9 cellular contexts compared by ENCODE assay signal in the genomic region with DNA sequence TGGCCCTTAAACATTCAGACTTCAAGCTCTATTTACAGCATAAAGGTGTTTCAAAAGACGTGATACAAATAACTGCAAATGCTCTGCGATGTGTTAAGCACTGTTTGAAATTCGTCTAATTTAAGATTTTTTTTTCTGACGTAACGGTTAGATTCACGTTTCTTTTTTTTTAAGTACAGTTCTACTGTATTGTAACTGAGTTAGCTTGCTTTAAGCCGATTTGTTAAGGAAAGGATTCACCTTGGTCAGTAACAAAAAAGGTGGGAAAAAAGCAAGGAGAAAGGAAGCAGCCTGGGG. TPM values are rescaled to one million over a fixed set of nuclear protein-coding genes. Genes with fewer than 3 reads are reported as not detected.
DNase-seq lines count a peak whose midpoint lies in the region; TF ChIP-seq lines count a peak whose summit lies in the region.
"Had no signal": no experiment of that assay in that cellular context is flagged by ENCODE, and none has a peak within 500 bp of the region (broad histone marks: within the 10 kb centered on the region; RNA-seq: fewer than 3 reads in every experiment).

No MANE protein-coding gene starts in this region.

- H3K9me3 ChIP-seq in iPS-18a (ENCODE audit: control insufficient read depth, low read depth, low read length) (no peaks in the 10 kb centered on the region), stomach (no peaks in the 10 kb centered on the region)

- H3K27ac Mint-ChIP-seq in activated T-helper 1 cell treated with anti-CD3 and anti-CD28 coated beads, Interleukin-12 subunit alpha, Interleukin-12 subunit beta, Interleukin-2, Interleukin-4 antibody, amounts not matched to agents 30 ng/mL and 10 ng/mL and 1 ng/mL, durations not matched to agents 14 hours and 24 hours and 36 hours = peak overlapping the region; percentile 9

- no peak for TF ChIP-seq POLR2A in stomach (IDR thresholded peaks at IDR 0.05)

- H3K27me3 ChIP-seq in iPS-18a (ENCODE audit: control insufficient read depth, insufficient read depth, low read length) (peaks cover 81% of the 10 kb centered on the region), stomach (peaks cover 10 to 57% (median 44%) of the 10 kb centered on the region in 3 donors)

- H3K36me3 Mint-ChIP-seq in activated T-helper 1 cell treated with anti-CD3 and anti-CD28 coated beads, Interleukin-12 subunit alpha, Interleukin-12 subunit beta, Interleukin-2, Interleukin-4 antibody, amounts not matched to agents 30 ng/mL and 10 ng/mL and 1 ng/mL, durations not matched to agents 14 hours and 24 hours and 36 hours (ENCODE audit: low read depth) = no peaks in the 10 kb centered on the region

- TF ChIP-seq EP300 in stomach (IDR thresholded peaks at IDR 0.05) = no peak

- POLR2A ChIA-PET in HEK293T (lab: Yijun Ruan, JAX) = interaction anchor here (0.8 to 2.2 kb wide), 8 partner anchors 9 to 55 kb away, joined by 3 to 8 read pairs (median 4); no protein-coding TSS in a partner anchor

- H3K4me1 ChIP-seq in iPS-18a (ENCODE audit: control insufficient read depth, low read depth, low read length) = peaks cover 3% of the 10 kb centered on the region
- peaks cover 25 to 34% (median 32%) of the 10 kb centered on the region in 4 donors for H3K4me1 ChIP-seq in stomach

- H3K27ac ChIP-seq in iPS-18a (ENCODE audit: low read length) (no peak overlapping the region), stomach (peak overlapping the region in 4 of 5 donors; percentile 35 to 77 (median 50))

- TF ChIP-seq CTCF in stomach (IDR thresholded peaks at IDR 0.05) = no peak

- peak overlapping the region; percentile 58 for H3K9ac ChIP-seq in iPS-18a (ENCODE audit: low read length)

- peak overlapping the region; percentile 50 for H3K4me3 ChIP-seq in iPS-18a (ENCODE audit: low read length)
- peak overlapping the region; percentile 57 to 98 (median 80) for H3K4me3 ChIP-seq in stomach

- peaks cover 5% of the 10 kb centered on the region for H3K4me1 Mint-ChIP-seq in activated T-helper 1 cell treated with anti-CD3 and anti-CD28 coated beads, Interleukin-12 subunit alpha, Interleukin-12 subunit beta, Interleukin-2, Interleukin-4 antibody, amounts not matched to agents 30 ng/mL and 10 ng/mL and 1 ng/mL, durations not matched to agents 14 hours and 24 hours and 36 hours (ENCODE audit: low read depth)

- H3K36me3 ChIP-seq in iPS-18a (ENCODE audit: control insufficient read depth, low read depth, low read length) (no peaks in the 10 kb centered on the region), stomach (no peaks in the 10 kb centered on the region)

- 43 to 54% (median 50%) methylated on average over 7 of the region's 7 CpGs for WGBS in stomach, 5 donors

- no peaks in the 10 kb centered on the region for H3K9me3 Mint-ChIP-seq in activated T-helper 1 cell treated with anti-CD3 and anti-CD28 coated beads, Interleukin-12 subunit alpha, Interleukin-12 subunit beta, Interleukin-2, Interleukin-4 antibody, amounts not matched to agents 30 ng/mL and 10 ng/mL and 1 ng/mL, durations not matched to agents 14 hours and 24 hours and 36 hours

- CTCF ChIA-PET in HEK293T (lab: Yijun Ruan, JAX) = interaction anchor here (0.6 to 1.0 kb wide), 5 partner anchors 14 to 110 kb away, joined by 3 to 5 read pairs (median 4); a partner anchor contains a TSS

- H3K4me3 Mint-ChIP-seq in activated T-helper 1 cell treated with anti-CD3 and anti-CD28 coated beads, Interleukin-12 subunit alpha, Interleukin-12 subunit beta, Interleukin-2, Interleukin-4 antibody, amounts not matched to agents 30 ng/mL and 10 ng/mL and 1 ng/mL, durations not matched to agents 14 hours and 24 hours and 36 hours = peak overlapping the region; percentile 73

- peaks cover 53% of the 10 kb centered on the region for H3K27me3 Mint-ChIP-seq in activated T-helper 1 cell treated with anti-CD3 and anti-CD28 coated beads, Interleukin-12 subunit alpha, Interleukin-12 subunit beta, Interleukin-2, Interleukin-4 antibody, amounts not matched to agents 30 ng/mL and 10 ng/mL and 1 ng/mL, durations not matched to agents 14 hours and 24 hours and 36 hours (ENCODE audit: insufficient read depth)

- intact Hi-C loops in activated T-helper 1 cell treated with anti-CD3 and anti-CD28 coated beads, Interleukin-12 subunit alpha, Interleukin-12 subunit beta, Interleukin-2, Interleukin-4 antibody, amounts not matched to agents 30 ng/mL and 10 ng/mL and 1 ng/mL, durations not matched to agents 14 hours and 24 hours and 36 hours (cut with micrococcal nuclease) = loop anchor here (5.0 to 10.0 kb wide), 2 partner anchors 106 to 371 kb away; no protein-coding TSS in a partner anchor
- intact Hi-C loops in stomach (cut with DNase I; ENCODE audit: low total_unique reads) = no loop called here

- DNase-seq in NCI-H2227 (lab: John Stamatoyannopoulos, UW; ENCODE audit: unreplicated experiment) = peak; percentile 79
- DNase-seq in NCI-H2227 treated with DMSO at 0.1 percent for 48 hours (lab: John Stamatoyannopoulos, UW) = no peak
- no peak for DNase-seq in activated T-helper 1 cell treated with anti-CD3 and anti-CD28 coated beads, Interleukin-12 subunit alpha, Interleukin-12 subunit beta, Interleukin-2, Interleukin-4 antibody, amounts not matched to agents 30 ng/mL and 10 ng/mL and 1 ng/mL, durations not matched to agents 14 hours and 24 hours and 36 hours (ENCODE audit: low spot score)
- DNase-seq in stomach = no peak
- DNase-seq in NCI-H2107 treated with DMSO at 0.1 percent for 48 hours (lab: John Stamatoyannopoulos, UW; ENCODE audit: unreplicated experiment) = no peak
- no peak for DNase-seq in HEK293T (ENCODE audit: extremely low spot score)
- DNase-seq in NK-92 treated with Interleukin-12 subunit alpha and Interleukin-12 subunit beta, amount 100 ng/mL, for 24 hours (lab: John Stamatoyannopoulos, UW) = no peak

TF ChIP-seq in HEK293T, 16 proteins besides CTCF, POLR2A, EP300 and RAD21:
- TF ChIP-seq NFRKB (IDR thresholded peaks at IDR 0.05) (no peak), SP1 (IDR thresholded peaks at IDR 0.05) (no peak), HDGF (IDR thresholded peaks at IDR 0.05; ENCODE audit: borderline replicate concordance) (no peak), FOXA1 (IDR thresholded peaks at IDR 0.05) (no peak), TARDBP (IDR thresholded peaks at IDR 0.05) (no peak), BHLHE40 (IDR thresholded peaks at IDR 0.05; ENCODE audit: borderline replicate concordance) (no peak), ZNF384 (IDR thresholded peaks at IDR 0.05) (no peak)
TF ChIP-seq in HEK293T: peak in this region for 0.

RNA-seq across cellular contexts. Expression of a gene that starts 0.7 kb away (rescaled TPM):
- 0.64 and 1.1 TPM in 2 replicates for total RNA-seq in activated T-helper 1 cell treated with anti-CD3 and anti-CD28 coated beads, Interleukin-12 subunit alpha, Interleukin-12 subunit beta, Interleukin-2, Interleukin-4 antibody, amounts not matched to agents 30 ng/mL and 10 ng/mL and 1 ng/mL, durations not matched to agents 14 hours and 24 hours and 36 hours
- 1 to 10 TPM in 3 of 5 donors, under 1 TPM in 1, not detected in 1; 0.72 to 3.5 (median 1.9) TPM for total RNA-seq in stomach
- polyA plus RNA-seq in stomach = 1 to 10 TPM in 2 of 3 donors, under 1 TPM in 1; 0.44 to 4.1 (median 1.2) TPM

RNA-seq across cellular contexts. Expression of a gene that starts 49.0 kb away (rescaled TPM):
- total RNA-seq in activated T-helper 1 cell treated with anti-CD3 and anti-CD28 coated beads, Interleukin-12 subunit alpha, Interleukin-12 subunit beta, Interleukin-2, Interleukin-4 antibody, amounts not matched to agents 30 ng/mL and 10 ng/mL and 1 ng/mL, durations not matched to agents 14 hours and 24 hours and 36 hours = not detected in 2 replicates
- not detected for total RNA-seq in stomach
- not detected for polyA plus RNA-seq in stomach
- total RNA-seq: Daoy had no signal
